Comparison of ENCODE assay signal across 9 cellular contexts in the genomic region with DNA sequence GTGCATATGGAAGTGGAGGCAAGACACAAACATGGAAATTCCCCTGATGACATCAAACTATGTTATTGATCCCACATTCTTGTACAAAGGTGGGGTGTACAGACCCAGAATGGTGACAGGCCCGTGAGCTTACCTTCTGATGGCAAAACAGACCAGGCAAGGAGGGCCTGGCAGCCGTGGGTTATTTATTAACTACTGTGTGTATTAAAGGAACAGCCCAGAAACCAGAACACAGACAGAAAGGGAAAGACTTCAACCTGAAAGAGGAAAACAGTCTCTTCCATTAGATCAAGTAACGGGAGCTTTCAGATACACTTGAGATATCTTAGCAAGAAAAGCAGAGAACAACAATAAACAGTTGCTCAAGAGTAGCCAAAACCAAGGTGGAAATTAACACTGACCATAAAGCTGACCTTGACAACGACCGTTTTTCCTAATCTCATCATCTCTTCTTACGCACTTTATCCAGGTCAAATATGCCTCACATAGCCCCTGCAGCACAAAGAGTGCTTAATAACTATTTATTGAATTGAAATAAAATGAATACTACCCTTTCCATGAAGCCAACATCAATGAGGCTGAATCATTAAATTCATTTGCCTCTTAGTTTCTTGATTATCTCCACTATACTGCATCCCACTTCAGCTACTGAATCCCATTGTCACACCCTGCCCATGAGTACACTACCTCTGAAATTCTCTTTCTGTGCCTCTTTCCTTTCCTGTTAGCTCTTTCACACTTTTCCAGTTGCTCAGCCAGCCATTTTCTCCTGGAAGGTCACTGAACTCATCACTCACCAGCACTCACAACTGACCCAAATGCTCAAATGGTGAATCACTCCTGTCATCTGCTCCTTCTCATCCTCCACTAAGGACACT.
DNase-seq lines count a peak whose midpoint lies in the region; ATAC-seq and TF ChIP-seq lines count a peak whose summit lies in the region.
"Had no signal": no experiment of that assay in that cellular context is flagged by ENCODE, and none has a peak within 500 bp of the region (broad histone marks: within the 10 kb centered on the region; RNA-seq: fewer than 3 reads in every experiment).

No MANE protein-coding gene starts in this region.

- no peak for DNase-seq in Right ventricle myocardium inferior (ENCODE audit: missing footprints)
- no peak for DNase-seq in left ventricle myocardium inferior
- DNase-seq in mammary epithelial cell = peak; percentile 87
- peak; percentile 80 for DNase-seq in kidney epithelial cell (ENCODE audit: low read depth)
- no peak for DNase-seq in DMS153 treated with DMSO at 0.1 percent for 48 hours (lab: John Stamatoyannopoulos, UW; ENCODE audit: unreplicated experiment)
- DNase-seq in sigmoid colon = no peak
- DNase-seq: T-helper 9 cell had no signal

- H3K36me3 ChIP-seq in left ventricle myocardium inferior (no peaks in the 10 kb centered on the region), mammary epithelial cell (ENCODE audit: insufficient read depth, low read length) (no peaks in the 10 kb centered on the region), kidney epithelial cell (ENCODE audit: control insufficient read depth, insufficient read depth, low read length) (no peaks in the 10 kb centered on the region), sigmoid colon (no peaks in the 10 kb centered on the region)

- intact Hi-C loops in Right ventricle myocardium inferior (cut with DNase I) = no loop called here
- intact Hi-C loops in left ventricle myocardium inferior (cut with micrococcal nuclease) = no loop called here
- intact Hi-C loops in mammary epithelial cell (cut with micrococcal nuclease) = loop anchor here (2.0 kb wide), 1 partner anchor 57 kb away; no protein-coding TSS in a partner anchor
- intact Hi-C loops in sigmoid colon (cut with DNase I) = no loop called here

- TF ChIP-seq CTCF in left ventricle myocardium inferior (IDR thresholded peaks at IDR 0.05; ENCODE audit: borderline replicate concordance) (no peak), mammary epithelial cell (conservative IDR thresholded peaks at IDR 0.05 in 1 of 2, IDR thresholded peaks at IDR 0.05 in 1 of 2; ENCODE audit: extremely low read depth in 1 of 2, insufficient read depth in 1 of 2, low read depth in 1 of 2, low read length in 2 of 2) (no peak), kidney epithelial cell (IDR thresholded peaks at IDR 0.05; ENCODE audit: insufficient read depth, low read length, poor library complexity, severe bottlenecking) (no peak), sigmoid colon (IDR thresholded peaks at IDR 0.05) (no peak)

- WGBS in mammary epithelial cell (ENCODE audit: low coverage, missing lambda C conversion rate) = 68% methylated on average over 6 of the region's 6 CpGs
- WGBS in sigmoid colon, 2 donors = 12 to 62% methylated on average over 6 of the region's 6 CpGs

- no peak overlapping the region for H3K27ac ChIP-seq in left ventricle myocardium inferior (replicated peaks)
- peak overlapping the region; percentile 8 for H3K27ac ChIP-seq in mammary epithelial cell (ENCODE audit: insufficient read depth, low read depth, low read length)
- H3K27ac ChIP-seq in sigmoid colon = no peak overlapping the region

- ATAC-seq in Right ventricle myocardium inferior (peak; percentile 79), GM18868 (IDR thresholded peaks at IDR 0.05; ENCODE audit: unreplicated experiment) (no peak), HG02759 (IDR thresholded peaks at IDR 0.05; ENCODE audit: unreplicated experiment) (no peak)

- peak overlapping the region; percentile 56 for H3K4me2 ChIP-seq in mammary epithelial cell (ENCODE audit: insufficient read depth, low read depth, low read length)

- H3K9me3 ChIP-seq in left ventricle myocardium inferior (replicated peaks) (peaks cover 6% of the 10 kb centered on the region), mammary epithelial cell (replicated peaks; ENCODE audit: insufficient read depth, low read length) (no peaks in the 10 kb centered on the region), sigmoid colon (no peaks in the 10 kb centered on the region)

- in situ Hi-C loops in mammary epithelial cell (cut with MboI; ENCODE audit: low sequenced_read_pairs in 2 of 2) = no loop called here

- no TSS peak for BruUV-seq in mammary epithelial cell (replicated peaks; lab: Mats Ljungman, UMichigan)

- peak overlapping the region; percentile 26 for H2AFZ ChIP-seq in mammary epithelial cell (ENCODE audit: low read depth, low read length)

- no peak for TF ChIP-seq POLR2A in sigmoid colon (IDR thresholded peaks at IDR 0.05)

- dilution Hi-C loops in mammary epithelial cell (cut with HindIII; ENCODE audit: low sequenced_read_pairs) = no loop called here

- H3K79me2 ChIP-seq in mammary epithelial cell (ENCODE audit: insufficient read depth, low read length) = no peaks in the 10 kb centered on the region

- no peak for TF ChIP-seq EP300 in sigmoid colon (IDR thresholded peaks at IDR 0.05)

- no peaks in the 10 kb centered on the region for H3K4me1 ChIP-seq in left ventricle myocardium inferior
- H3K4me1 ChIP-seq in mammary epithelial cell (ENCODE audit: insufficient read depth, low read length) = peaks cover 24% of the 10 kb centered on the region
- peaks cover 0 to 9% (median 4%) of the 10 kb centered on the region in 4 donors for H3K4me1 ChIP-seq in sigmoid colon

- H4K20me1 ChIP-seq in mammary epithelial cell (ENCODE audit: insufficient read depth, low read length) = no peaks in the 10 kb centered on the region

- no peak overlapping the region for H3K4me3 ChIP-seq in left ventricle myocardium inferior
- no peak overlapping the region for H3K4me3 ChIP-seq in mammary epithelial cell (replicated peaks in 1 of 3; ENCODE audit: insufficient read depth in 1 of 3, low read depth in 2 of 3, low read length in 3 of 3)
- no peak overlapping the region for H3K4me3 ChIP-seq in kidney epithelial cell (ENCODE audit: low read depth, low read length)
- H3K4me3 ChIP-seq in sigmoid colon = no peak overlapping the region

- no peak overlapping the region for H3K9ac ChIP-seq in mammary epithelial cell (ENCODE audit: insufficient read depth, low read length)

- H3K27me3 ChIP-seq in left ventricle myocardium inferior (ENCODE audit: low read depth) (peaks cover 13% of the 10 kb centered on the region), mammary epithelial cell (ENCODE audit: insufficient read depth, low read length) (no peaks in the 10 kb centered on the region), kidney epithelial cell (ENCODE audit: control insufficient read depth, insufficient read depth, low read length) (no peaks in the 10 kb centered on the region), sigmoid colon (no peaks in the 10 kb centered on the region)

- CTCF ChIA-PET in mammary epithelial cell (lab: Charles Lee; ENCODE audit: low non-redundant PET) = no interaction called here

Comparison
In these comparisons a context has a peak if more than half of its experiments do, and no peak if none do; other contexts are left out.
1. DNase-seq: peak in mammary epithelial cell (single experiment) and kidney epithelial cell (single experiment); none in Right ventricle myocardium inferior (single experiment), left ventricle myocardium inferior (single experiment), DMS153 treated with DMSO at 0.1 percent for 48 hours (single experiment) and sigmoid colon (single experiment).